ENCODE assay signal across 11 cellular contexts in the genomic region with DNA sequence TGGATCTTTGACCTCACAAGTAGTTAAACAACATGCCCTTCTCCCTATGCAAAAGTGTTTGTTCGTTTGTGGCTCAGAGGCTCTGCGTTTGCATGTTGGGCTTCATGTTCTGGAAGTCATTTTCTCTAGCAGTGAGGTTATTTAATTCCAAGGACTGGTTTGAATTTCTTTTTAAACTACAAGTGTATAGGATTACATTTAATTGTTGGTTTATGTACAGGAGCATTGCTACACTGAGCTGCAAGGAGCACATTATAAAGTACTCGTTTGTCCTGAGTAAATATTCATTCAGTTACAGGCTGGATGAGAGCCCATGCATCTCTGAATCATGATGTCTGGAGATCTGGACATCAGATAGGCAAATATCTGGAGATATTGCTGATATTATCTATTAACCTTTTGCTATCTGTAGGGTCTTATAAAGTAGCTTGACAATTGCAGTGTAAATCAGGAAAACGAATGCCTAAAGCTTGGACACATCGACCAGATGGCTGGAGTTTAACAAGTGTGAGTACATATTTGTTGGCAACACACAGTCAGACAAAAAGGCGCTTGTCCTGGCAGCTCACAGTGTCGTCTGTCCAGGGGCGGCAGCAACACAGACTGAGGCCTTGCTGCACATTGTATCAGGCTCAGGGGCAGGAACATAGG.
DNase-seq lines count a peak whose midpoint lies in the region; ATAC-seq and TF ChIP-seq lines count a peak whose summit lies in the region.
"Had no signal": no experiment of that assay in that cellular context is flagged by ENCODE, and none has a peak within 500 bp of the region (broad histone marks: within the 10 kb centered on the region; RNA-seq: fewer than 3 reads in every experiment).

No MANE protein-coding gene starts in this region.

- no peak overlapping the region for H3K27ac Mint-ChIP-seq in activated CD4-positive, alpha-beta T cell treated with anti-CD3 and anti-CD28 coated beads, Interleukin-2, amount 10 ng/mL, durations not matched to agents 24 days and 14 days
- H3K27ac Mint-ChIP-seq: activated naive CD4-positive, alpha-beta T cell treated with anti-CD3 and anti-CD28 coated beads, Interleukin-2, amount 50 U/mL, for 24 hours had no signal

- no peaks in the 10 kb centered on the region for H3K9me3 Mint-ChIP-seq in activated CD4-positive, alpha-beta T cell treated with anti-CD3 and anti-CD28 coated beads, Interleukin-2, amount 10 ng/mL, durations not matched to agents 24 days and 14 days
- H3K9me3 Mint-ChIP-seq: activated naive CD4-positive, alpha-beta T cell treated with anti-CD3 and anti-CD28 coated beads, Interleukin-2, amount 50 U/mL, for 24 hours had no signal

- no peak overlapping the region for H3K4me3 ChIP-seq in fibroblast of mammary gland (ENCODE audit: control insufficient read depth, low read depth, low read length)
- H3K4me3 ChIP-seq: skin epidermis had no signal

- DNase-seq in EL (peak; percentile 85), NCI-H69 (lab: John Stamatoyannopoulos, UW) (peak; percentile 87), fibroblast of mammary gland (ENCODE audit: low read depth) (peak; percentile 85), sciatic nerve (ENCODE audit: low spot score) (no peak), SKM-1 treated with dmso at 0.1 percent for 144 hours (lab: John Stamatoyannopoulos, UW; ENCODE audit: unreplicated experiment) (no peak)
- no peak for DNase-seq in activated effector memory CD4-positive, alpha-beta T cell treated with Interleukin-2 at 50 U/mL for 16 hours
- DNase-seq in activated CD4-positive, alpha-beta T cell treated with anti-CD3 and anti-CD28 coated beads, Interleukin-2, amount 10 ng/mL, durations not matched to agents 24 days and 14 days: no peak
- DNase-seq: Karpas-422 had no signal

- H3K4me3 Mint-ChIP-seq in activated CD4-positive, alpha-beta T cell treated with anti-CD3 and anti-CD28 coated beads, Interleukin-2, amount 10 ng/mL, durations not matched to agents 24 days and 14 days: no peak overlapping the region
- H3K4me3 Mint-ChIP-seq: activated naive CD4-positive, alpha-beta T cell treated with anti-CD3 and anti-CD28 coated beads, Interleukin-2, amount 50 U/mL, for 24 hours had no signal

- ATAC-seq in sciatic nerve (peak; percentile 33), GM21723 (IDR thresholded peaks at IDR 0.05; ENCODE audit: unreplicated experiment) (no peak)

- H3K36me3 Mint-ChIP-seq in activated CD4-positive, alpha-beta T cell treated with anti-CD3 and anti-CD28 coated beads, Interleukin-2, amount 10 ng/mL, durations not matched to agents 24 days and 14 days (ENCODE audit: low read depth): peaks cover 31% of the 10 kb centered on the region
- H3K36me3 Mint-ChIP-seq: activated naive CD4-positive, alpha-beta T cell treated with anti-CD3 and anti-CD28 coated beads, Interleukin-2, amount 50 U/mL, for 24 hours had no signal

- TF ChIP-seq CTCF in fibroblast of mammary gland (conservative IDR thresholded peaks at IDR 0.05; ENCODE audit: control insufficient read depth, insufficient read depth, low read depth, low read length): no peak

- intact Hi-C loops in sciatic nerve (cut with DNase I): no loop called here
- intact Hi-C loops in activated CD4-positive, alpha-beta T cell treated with anti-CD3 and anti-CD28 coated beads, Interleukin-2, amount 10 ng/mL, durations not matched to agents 24 days and 14 days (cut with micrococcal nuclease): no loop called here

- H3K4me1 Mint-ChIP-seq in activated CD4-positive, alpha-beta T cell treated with anti-CD3 and anti-CD28 coated beads, Interleukin-2, amount 10 ng/mL, durations not matched to agents 24 days and 14 days: peaks cover 13% of the 10 kb centered on the region
- H3K4me1 Mint-ChIP-seq: activated naive CD4-positive, alpha-beta T cell treated with anti-CD3 and anti-CD28 coated beads, Interleukin-2, amount 50 U/mL, for 24 hours had no signal

- no peaks in the 10 kb centered on the region for H3K27me3 Mint-ChIP-seq in activated CD4-positive, alpha-beta T cell treated with anti-CD3 and anti-CD28 coated beads, Interleukin-2, amount 10 ng/mL, durations not matched to agents 24 days and 14 days
- H3K27me3 Mint-ChIP-seq: activated naive CD4-positive, alpha-beta T cell treated with anti-CD3 and anti-CD28 coated beads, Interleukin-2, amount 50 U/mL, for 24 hours had no signal

Comparison
In these comparisons a context has a peak if more than half of its experiments do, and no peak if none do; other contexts are left out.
1. DNase-seq: peak in EL (single experiment), NCI-H69 (single experiment) and fibroblast of mammary gland (single experiment); none in sciatic nerve (single experiment), SKM-1 treated with dmso at 0.1 percent for 144 hours (single experiment), activated effector memory CD4-positive, alpha-beta T cell treated with Interleukin-2 at 50 U/mL for 16 hours (single experiment) and activated CD4-positive, alpha-beta T cell treated with anti-CD3 and anti-CD28 coated beads, Interleukin-2, amount 10 ng/mL, durations not matched to agents 24 days and 14 days (single experiment).